Comparison of ENCODE assay signal across 8 cellular contexts in genomic region chr3:50298836-50299637, GRCh38. TPM values are rescaled to one million over a fixed set of nuclear protein-coding genes. Genes with fewer than 3 reads are reported as not detected.
DNase-seq lines count a peak whose midpoint lies in the region; ATAC-seq and TF ChIP-seq lines count a peak whose summit lies in the region.

Gene HYAL3 (minus strand): TSS chr3:50299405. CDS start chr3:50295602, 3,803 bp downstream.
Gene NAA80 (minus strand): TSS chr3:50299405. CDS start chr3:50297463, 1,942 bp downstream.

- no peaks in the 10 kb centered on the region for H3K27me3 ChIP-seq in Caco-2 (replicated peaks; ENCODE audit: control insufficient read depth, insufficient read depth, low read length)
- H3K27me3 ChIP-seq in endocrine pancreas (ENCODE audit: control insufficient read depth, insufficient read depth, low read length), result no peaks in the 10 kb centered on the region

- no peaks in the 10 kb centered on the region; the same call in 1 of the 2 replicates for H3K36me3 ChIP-seq in Caco-2 (ENCODE audit: control insufficient read depth, insufficient read depth, low read length)
- H3K36me3 ChIP-seq in endocrine pancreas (ENCODE audit: control insufficient read depth, insufficient read depth, low read length), result no peaks in the 10 kb centered on the region
- H3K36me3 ChIP-seq in mesodermal cell (ENCODE audit: control insufficient read depth, insufficient read depth, low read length), result peaks cover 7% of the 10 kb centered on the region

- TF ChIP-seq CTCF in Caco-2 (IDR thresholded peaks at IDR 0.05; ENCODE audit: insufficient read depth in 1 of 2, low read depth in 1 of 2, low read length in 1 of 2, severe bottlenecking in 1 of 2, unreplicated experiment in 1 of 2), result peak; percentile 15 to 26

- H3K9ac ChIP-seq in endocrine pancreas (ENCODE audit: control insufficient read depth, insufficient read depth, low read length), result peak within 1 kb of the TSS; percentile 78

- DNase-seq in Caco-2 (peak; percentile 99), HT1080 (ENCODE audit: low read depth) (peak; percentile 98), NOMO-1 treated with dmso at 0.1 percent for 144 hours (lab: John Stamatoyannopoulos, UW; ENCODE audit: unreplicated experiment) (peak; percentile 100)
- peak; percentile 100 for DNase-seq in activated CD8-positive, alpha-beta memory T cell treated with anti-CD3 and anti-CD28 coated beads, Interleukin-2, amount 10 ng/mL, durations not matched to agents 7 days and 5 days
- DNase-seq in stimulated activated CD8-positive, alpha-beta memory T cell treated with anti-CD3 and anti-CD28 coated beads, Interleukin-15, amount 100 ng/mL, for 4 hours (ENCODE audit: low read depth in 2 of 2), result peak; percentile 98

- peaks cover 11% of the 10 kb centered on the region for H3K4me1 Mint-ChIP-seq in Caco-2 (ENCODE audit: low read depth, unreplicated experiment)
- peaks cover 23% of the 10 kb centered on the region for H3K4me1 Mint-ChIP-seq in activated CD8-positive, alpha-beta memory T cell treated with anti-CD3 and anti-CD28 coated beads, Interleukin-2, amount 10 ng/mL, durations not matched to agents 7 days and 5 days

- H3K4me1 ChIP-seq in Caco-2, result peaks cover 20% of the 10 kb centered on the region
- H3K4me1 ChIP-seq in endocrine pancreas (ENCODE audit: control insufficient read depth, insufficient read depth, low read length), result no peaks in the 10 kb centered on the region
- H3K4me1 ChIP-seq in mesodermal cell (ENCODE audit: control insufficient read depth, insufficient read depth, low read length, poor library complexity, severe bottlenecking), result peaks cover 5% of the 10 kb centered on the region

- H3K9me3 Mint-ChIP-seq in Caco-2 (ENCODE audit: unreplicated experiment), result no peaks in the 10 kb centered on the region
- no peaks in the 10 kb centered on the region for H3K9me3 Mint-ChIP-seq in activated CD8-positive, alpha-beta memory T cell treated with anti-CD3 and anti-CD28 coated beads, Interleukin-2, amount 10 ng/mL, durations not matched to agents 7 days and 5 days (ENCODE audit: low read depth)

- POLR2A ChIA-PET in Caco-2 (lab: Charles Lee), result interaction anchor here (0.6 to 1.4 kb wide), 8 partner anchors 11 to 1281 kb away, joined by 3 to 17 read pairs (median 6); partner anchors contain the start of genes DALRD3 and GNAI2

- WGBS in mesodermal cell (ENCODE audit: insufficient coverage in 2 of 2), 2 experiments, result 0 to 1% methylated on average over 56 of the region's 61 CpGs

- H3K4me3 ChIP-seq in Caco-2 (ENCODE audit: low read depth, low read length) (peak within 1 kb of the TSS; percentile 47), endocrine pancreas (ENCODE audit: control insufficient read depth, insufficient read depth, low read length) (peak within 1 kb of the TSS; percentile 58), mesodermal cell (ENCODE audit: extremely low read depth, insufficient read depth, low read length, poor library complexity, severe bottlenecking) (peak within 1 kb of the TSS; percentile 82)

- H3K27ac Mint-ChIP-seq in Caco-2 (ENCODE audit: unreplicated experiment), result peak within 1 kb of the TSS; percentile 95
- peak within 1 kb of the TSS; percentile 99 for H3K27ac Mint-ChIP-seq in activated CD8-positive, alpha-beta memory T cell treated with anti-CD3 and anti-CD28 coated beads, Interleukin-2, amount 10 ng/mL, durations not matched to agents 7 days and 5 days

- ATAC-seq in GM21360 (IDR thresholded peaks at IDR 0.05; ENCODE audit: unreplicated experiment), result peak; percentile 75
- ATAC-seq in activated CD8-positive, alpha-beta memory T cell treated with anti-CD3 and anti-CD28 coated beads, Interleukin-2, amount 10 ng/mL, durations not matched to agents 7 days and 5 days, result peak; percentile 84

- CTCF ChIA-PET in Caco-2 (lab: Charles Lee), result interaction anchor here (0.7 to 1.3 kb wide), 10 partner anchors 17 to 1200 kb away, joined by 3 to 8 read pairs (median 4); partner anchors contain the start of gene LSMEM2
- CTCF ChIA-PET in activated CD8-positive, alpha-beta memory T cell treated with anti-CD3 and anti-CD28 coated beads, Interleukin-2, amount 10 ng/mL, durations not matched to agents 7 days and 5 days (lab: Charles Lee), result interaction anchor here (0.7 to 17.4 kb wide), 21 partner anchors 10 to 292 kb away, joined by 3 to 266 read pairs (median 4); partner anchors contain the start of genes HYAL2, RASSF1 and TUSC2

- peaks cover 11% of the 10 kb centered on the region for H3K36me3 Mint-ChIP-seq in Caco-2 (ENCODE audit: insufficient read depth, unreplicated experiment)
- H3K36me3 Mint-ChIP-seq in activated CD8-positive, alpha-beta memory T cell treated with anti-CD3 and anti-CD28 coated beads, Interleukin-2, amount 10 ng/mL, durations not matched to agents 7 days and 5 days, result peaks cover 5% of the 10 kb centered on the region

- H3K27ac ChIP-seq in mesodermal cell (ENCODE audit: low read depth, low read length, severe bottlenecking), result peak within 1 kb of the TSS; percentile 78

- no peaks in the 10 kb centered on the region for H3K27me3 Mint-ChIP-seq in Caco-2 (ENCODE audit: insufficient read depth, unreplicated experiment)
- no peaks in the 10 kb centered on the region for H3K27me3 Mint-ChIP-seq in activated CD8-positive, alpha-beta memory T cell treated with anti-CD3 and anti-CD28 coated beads, Interleukin-2, amount 10 ng/mL, durations not matched to agents 7 days and 5 days

- H3K9me3 ChIP-seq in Caco-2 (no peaks in the 10 kb centered on the region), endocrine pancreas (ENCODE audit: control insufficient read depth, low read length) (no peaks in the 10 kb centered on the region), mesodermal cell (ENCODE audit: control insufficient read depth, low read length) (no peaks in the 10 kb centered on the region)

- H3K4me3 Mint-ChIP-seq in Caco-2 (ENCODE audit: unreplicated experiment), result peak within 1 kb of the TSS; percentile 97
- H3K4me3 Mint-ChIP-seq in activated CD8-positive, alpha-beta memory T cell treated with anti-CD3 and anti-CD28 coated beads, Interleukin-2, amount 10 ng/mL, durations not matched to agents 7 days and 5 days, result peak within 1 kb of the TSS; percentile 96

- intact Hi-C loops in Caco-2 (cut with micrococcal nuclease; ENCODE audit: unreplicated experiment), result loop anchor here (1.0 to 2.0 kb wide), 4 partner anchors 18 to 62 kb away; partner anchors contain the start of gene GNAI2

- no TSS peak for BruUV-seq in Caco-2 (replicated peaks; lab: Mats Ljungman, UMichigan)

RNA-seq across cellular contexts. Expression of gene HYAL3, which starts in this region (rescaled TPM):
- 5.2 and 6.8 TPM in 2 replicates for total RNA-seq in Caco-2 (2022)
- total RNA-seq in HT1080 (2014; rRNA removed; shearing (Covaris generic)), result 10.4 and 11.6 TPM in 2 replicates
- polyA plus RNA-seq in HT1080 (2015; cell fraction: cytosol; rRNA removed), result 4.8 and 5.1 TPM in 2 replicates
- 7.2 and 11.6 TPM in 2 replicates for polyA plus RNA-seq in HT1080 (2015; cell fraction: nucleus; rRNA removed)
- total RNA-seq in activated CD8-positive, alpha-beta memory T cell treated with anti-CD3 and anti-CD28 coated beads, Interleukin-2, amount 10 ng/mL, durations not matched to agents 7 days and 5 days, result 10 to 100 TPM; 13.0 to 14.3 TPM
- polyA plus RNA-seq in mesodermal cell (2013, experiment 1 of 2), result 5.5 TPM
- polyA plus RNA-seq in mesodermal cell (2013, experiment 2 of 2), result 4.2 TPM

RNA-seq across cellular contexts. Expression of gene NAA80, which starts in this region (rescaled TPM):
- total RNA-seq in Caco-2 (2022), result 6.7 and 8.2 TPM in 2 replicates
- total RNA-seq in HT1080 (2014; rRNA removed; shearing (Covaris generic)), result 13.1 and 23.5 TPM in 2 replicates
- polyA plus RNA-seq in HT1080 (2015; cell fraction: cytosol; rRNA removed), result 16.4 and 16.8 TPM in 2 replicates
- polyA plus RNA-seq in HT1080 (2015; cell fraction: nucleus; rRNA removed), result 31.0 and 32.0 TPM in 2 replicates
- 10 to 100 TPM; 23.1 to 37.3 TPM for total RNA-seq in activated CD8-positive, alpha-beta memory T cell treated with anti-CD3 and anti-CD28 coated beads, Interleukin-2, amount 10 ng/mL, durations not matched to agents 7 days and 5 days
- 21.3 TPM for polyA plus RNA-seq in mesodermal cell (2013, experiment 1 of 2)
- polyA plus RNA-seq in mesodermal cell (2013, experiment 2 of 2), result 16.5 TPM

Comparison
In these comparisons a context has a peak if more than half of its experiments do, and no peak if none do; other contexts are left out.
1. Peak in every context shown above with its lines: DNase-seq, ATAC-seq, H3K4me3 ChIP-seq and H3K27ac ChIP-seq.